In genomic region chr12:12705833-12706520, GRCh38 we compare ENCODE assay signal across 1 cellular context.
TF ChIP-seq lines count a peak whose summit lies in the region.

No MANE protein-coding gene starts in this region.

TF ChIP-seq in SK-N-SH treated with all-trans-retinoic acid at 6 μM for 48 hours, 23 proteins besides CTCF, POLR2A, EP300 and RAD21 (continued from another document):
- no peak for TF ChIP-seq PATZ1 (CRISPR knock-in tag; IDR thresholded peaks at IDR 0.05; ENCODE audit: borderline replicate concordance)
- no peak for TF ChIP-seq GLIS3 (CRISPR knock-in tag; IDR thresholded peaks at IDR 0.05)
- no peak for TF ChIP-seq TCF4 (CRISPR knock-in tag; IDR thresholded peaks at IDR 0.05; ENCODE audit: borderline replicate concordance)
- no peak for TF ChIP-seq RARB (CRISPR knock-in tag; IDR thresholded peaks at IDR 0.05)
- no peak for TF ChIP-seq BACH2 (CRISPR knock-in tag; IDR thresholded peaks at IDR 0.05; ENCODE audit: borderline replicate concordance)
- TF ChIP-seq PPARA (CRISPR knock-in tag; IDR thresholded peaks at IDR 0.05; ENCODE audit: borderline replicate concordance), result no peak
- TF ChIP-seq TSHZ2 (CRISPR knock-in tag; IDR thresholded peaks at IDR 0.05), result no peak
- TF ChIP-seq POU6F1 (CRISPR knock-in tag; IDR thresholded peaks at IDR 0.05; ENCODE audit: borderline replicate concordance, low read depth), result no peak
- no peak for TF ChIP-seq ESRRG (CRISPR knock-in tag; IDR thresholded peaks at IDR 0.05)
- TF ChIP-seq SNAI2 (CRISPR knock-in tag; IDR thresholded peaks at IDR 0.05), result no peak
